ENCODE assay signal across 18 cellular contexts in the genomic region with DNA sequence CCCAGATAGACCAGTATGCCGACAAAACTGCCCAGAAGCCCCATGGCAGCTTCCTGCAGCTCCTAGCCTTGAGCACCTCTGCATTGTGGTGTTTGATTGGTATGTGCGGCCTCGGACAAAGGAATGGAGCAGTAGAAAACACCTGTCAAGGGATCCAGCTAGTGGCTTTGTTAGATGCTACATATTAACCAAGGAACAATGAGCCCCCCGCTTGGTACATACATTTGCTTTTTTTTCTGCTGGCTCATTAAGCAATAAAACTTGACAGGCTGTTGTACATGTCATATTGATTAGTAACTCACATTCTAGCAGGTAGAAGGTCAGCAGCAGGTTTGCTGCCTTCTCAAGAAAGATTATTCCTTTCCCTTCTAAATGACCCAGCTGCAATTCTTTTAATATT. TPM values are rescaled to one million over a fixed set of nuclear protein-coding genes. Genes with fewer than 3 reads are reported as not detected.
"Had no signal": no experiment of that assay in that cellular context is flagged by ENCODE, and none has a peak within 500 bp of the region (broad histone marks: within the 10 kb centered on the region; RNA-seq: fewer than 3 reads in every experiment).

No MANE protein-coding gene starts in this region.

- H3K27ac ChIP-seq: gastroesophageal sphincter, prostate gland, sigmoid colon, suprapubic skin, upper lobe of left lung had no signal

- H3K9me3 ChIP-seq: prostate gland, sigmoid colon, suprapubic skin had no signal

- H3K4me1 ChIP-seq: gastroesophageal sphincter, prostate gland, sigmoid colon, suprapubic skin, upper lobe of left lung had no signal

- H3K27me3 ChIP-seq: sigmoid colon had no signal

- DNase-seq: activated CD4-positive, alpha-beta T cell treated with anti-CD3 and anti-CD28 coated beads, Interleukin-2, amount 50 U/mL, for 4 hours; activated CD4-positive, CD25-positive, alpha-beta regulatory T cell; activated T-cell treated with anti-CD3 and anti-CD28 coated beads, Interleukin-2, amount 50 U/mL, for 4 hours; amygdala; effector memory CD8-positive, alpha-beta T cell; naive thymus-derived CD8-positive, alpha-beta T cell; occipital lobe; sigmoid colon; stimulated activated CD4-positive, alpha-beta T cell treated with anti-CD3 and anti-CD28 coated beads, Interleukin-2, amount 100 ng/mL, for 48 hours; stimulated activated CD8-positive, alpha-beta memory T cell treated with anti-CD3 and anti-CD28 coated beads, Interleukin-4, amount 100 ng/mL, for 48 hours; stimulated activated naive CD8-positive, alpha-beta T cell treated with anti-CD3 and anti-CD28 coated beads, Interleukin-15, Interleukin-2, amounts not matched to agents 100 U/mL and 50 U/mL, for 24 hours; T-helper 17 cell had no signal

- H3K36me3 ChIP-seq: gastroesophageal sphincter, prostate gland, sigmoid colon, suprapubic skin, upper lobe of left lung had no signal

- H3K4me3 ChIP-seq: gastroesophageal sphincter, prostate gland, sigmoid colon, suprapubic skin, upper lobe of left lung had no signal

- ATAC-seq: activated T-cell treated with anti-CD3 and anti-CD28 coated beads, Interleukin-2, amount 50 U/mL, for 4 hours; effector memory CD8-positive, alpha-beta T cell; gastroesophageal sphincter; naive thymus-derived CD8-positive, alpha-beta T cell; stimulated activated naive CD8-positive, alpha-beta T cell treated with anti-CD3 and anti-CD28 coated beads, Interleukin-15, Interleukin-2, amounts not matched to agents 100 U/mL and 50 U/mL, for 24 hours; T-helper 17 cell had no signal

RNA-seq across cellular contexts. Expression of a gene that starts 0.9 kb away (rescaled TPM):
- total RNA-seq: activated T-cell treated with anti-CD3 and anti-CD28 coated beads, Interleukin-2, amount 50 U/mL, for 4 hours; epithelial cell of proximal tubule; gastroesophageal sphincter; lung microvascular endothelial cell; naive thymus-derived CD8-positive, alpha-beta T cell; occipital lobe; sigmoid colon; suprapubic skin; T-helper 17 cell; upper lobe of left lung had no signal
